ENCODE assay signal across 2 cellular contexts in genomic region chr10:51035344-51035743, GRCh38.
TF ChIP-seq lines count a peak whose summit lies in the region.

No MANE protein-coding gene starts in this region.

TF ChIP-seq in GM23338, 12 proteins besides CTCF, POLR2A, EP300 and RAD21 (continued from another document):
- TF ChIP-seq ZNF462 (CRISPR knock-in tag; IDR thresholded peaks at IDR 0.05) (no peak), ZNF114 (CRISPR knock-in tag; IDR thresholded peaks at IDR 0.05) (no peak), CREB1 (CRISPR knock-in tag; IDR thresholded peaks at IDR 0.05; ENCODE audit: low read depth) (no peak), STAT1 (IDR thresholded peaks at IDR 0.05; ENCODE audit: unreplicated experiment) (no peak), EZH2 (IDR thresholded peaks at IDR 0.05; ENCODE audit: low read depth, unreplicated experiment) (no peak), EZH2phosphoT487 (IDR thresholded peaks at IDR 0.05; ENCODE audit: unreplicated experiment) (no peak), NANOG (IDR thresholded peaks at IDR 0.05; ENCODE audit: borderline replicate concordance) (no peak), JUNB (IDR thresholded peaks at IDR 0.05; ENCODE audit: unreplicated experiment) (no peak), ZNF331 (CRISPR knock-in tag; IDR thresholded peaks at IDR 0.05; ENCODE audit: low read depth) (no peak), POLR2AphosphoS5 (IDR thresholded peaks at IDR 0.05; ENCODE audit: low read depth) (no peak)

TF ChIP-seq in WTC11, 78 proteins besides CTCF, POLR2A, EP300 and RAD21 (continued from another document):
- TF ChIP-seq E2F4 (CRISPR knock-in tag; IDR thresholded peaks at IDR 0.05; ENCODE audit: borderline replicate concordance, low read depth) (no peak), ATF1 (CRISPR knock-in tag; IDR thresholded peaks at IDR 0.05) (no peak)
